Comparison of ENCODE assay signal across 1 cellular context in genomic region chr7:108239501-108240225, GRCh38.
TF ChIP-seq lines count a peak whose summit lies in the region.

No MANE protein-coding gene starts in this region.

TF ChIP-seq in H1, 55 proteins besides CTCF, POLR2A, EP300 and RAD21:
- TF ChIP-seq KDM4A (IDR thresholded peaks at IDR 0.05; ENCODE audit: low read depth, low read length, severe bottlenecking) (no peak), CEBPB (IDR thresholded peaks at IDR 0.05; ENCODE audit: low read depth, low read length) (0 out of 2 replicates have a peak, but pooled peaks have one; percentile 28), TEAD4 (IDR thresholded peaks at IDR 0.05; ENCODE audit: low read depth, low read length) (no peak)
